Comparison of ENCODE assay signal across 8 cellular contexts in the genomic region with DNA sequence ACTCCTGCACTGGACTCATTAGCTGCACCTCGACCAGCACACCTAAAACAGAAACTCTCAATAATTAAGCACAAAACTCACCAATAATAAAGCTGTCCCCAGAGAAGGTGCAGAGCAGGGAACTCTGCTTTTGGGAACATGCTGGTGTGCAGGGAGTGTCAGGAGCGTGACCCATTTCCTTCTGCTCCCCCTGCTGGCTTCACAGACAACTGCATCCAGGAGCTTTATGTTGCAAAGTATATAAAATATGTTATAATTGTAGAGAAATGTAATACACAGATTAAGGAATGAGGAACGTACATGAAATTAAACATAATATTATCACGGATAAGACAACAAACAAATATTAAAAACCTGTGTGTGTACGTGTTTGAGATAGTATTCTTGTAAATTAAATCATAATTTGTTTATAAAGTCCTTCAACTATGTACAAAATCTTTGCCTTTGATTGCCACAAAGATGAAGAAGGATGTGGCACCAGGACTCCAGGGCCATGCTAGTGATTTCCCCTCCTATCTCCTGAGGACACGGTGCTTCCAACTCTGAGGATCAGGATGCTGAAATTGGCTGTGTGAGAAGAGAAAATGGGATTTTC.
DNase-seq lines count a peak whose midpoint lies in the region; ATAC-seq, FAIRE-seq and TF ChIP-seq lines count a peak whose summit lies in the region.

No MANE protein-coding gene starts in this region.

- BruUV-seq in endothelial cell of umbilical vein (replicated peaks; lab: Mats Ljungman, UMichigan) = no TSS peak

- no peaks in the 10 kb centered on the region for H3K9me3 ChIP-seq in DOHH2 (ENCODE audit: control insufficient read depth, insufficient read depth, low read length)
- no peaks in the 10 kb centered on the region for H3K9me3 ChIP-seq in endothelial cell of umbilical vein (replicated peaks; ENCODE audit: control insufficient read depth, insufficient read depth, low read length)
- peaks cover 8% of the 10 kb centered on the region for H3K9me3 ChIP-seq in neural cell (ENCODE audit: low read length)

- H3K79me2 ChIP-seq in DOHH2 (ENCODE audit: control insufficient read depth, low read length) = no peaks in the 10 kb centered on the region
- H3K79me2 ChIP-seq in endothelial cell of umbilical vein (ENCODE audit: control insufficient read depth, insufficient read depth, low read length) = no peaks in the 10 kb centered on the region
- H3K79me2 ChIP-seq in neural cell (replicated peaks; ENCODE audit: insufficient read depth, low read length) = no peaks in the 10 kb centered on the region

- intact Hi-C loops in endothelial cell of umbilical vein (cut with micrococcal nuclease) = no loop called here

- H3K36me3 ChIP-seq in DOHH2 (ENCODE audit: control insufficient read depth, low read length) (no peaks in the 10 kb centered on the region), endothelial cell of umbilical vein (ENCODE audit: control insufficient read depth in 2 of 2, extremely low read depth in 1 of 2, insufficient read depth in 2 of 2, low read length in 2 of 2) (no peaks in the 10 kb centered on the region), neural cell (ENCODE audit: insufficient read depth, low read length) (no peaks in the 10 kb centered on the region)

- H3K9ac ChIP-seq in endothelial cell of umbilical vein (replicated peaks; ENCODE audit: extremely low read depth, insufficient read depth, low read length) (no peak overlapping the region), neural cell (ENCODE audit: low read length) (no peak overlapping the region)

- TF ChIP-seq CTCF in DOHH2 (IDR thresholded peaks at IDR 0.05; ENCODE audit: low read depth, low read length, poor library complexity, severe bottlenecking) (peak; percentile 76), LNCaP clone FGC (IDR thresholded peaks at IDR 0.05; ENCODE audit: control insufficient read depth, extremely low read depth, insufficient read depth) (peak; percentile 79), WI38 (IDR thresholded peaks at IDR 0.05; ENCODE audit: low read depth, low read length) (peak; percentile 89), endothelial cell of umbilical vein (IDR thresholded peaks at IDR 0.05; ENCODE audit: extremely low read depth in 1 of 2, insufficient read depth in 1 of 2, low read depth in 1 of 2, low read length in 2 of 2) (peak; percentile 75), neural cell (IDR thresholded peaks at IDR 0.05; ENCODE audit: poor library complexity, severe bottlenecking) (peak; percentile 23)

- H3K4me3 ChIP-seq in DOHH2 (ENCODE audit: low read length) (no peak overlapping the region), LNCaP clone FGC (ENCODE audit: low read depth, low read length) (no peak overlapping the region), WI38 (ENCODE audit: low read depth, low read length) (no peak overlapping the region), endothelial cell of umbilical vein (replicated peaks in 1 of 3; ENCODE audit: insufficient read depth in 1 of 3, low read depth in 1 of 3, low read length in 3 of 3) (no peak overlapping the region), neural cell (ENCODE audit: low read length) (no peak overlapping the region)

- H3K9me1 ChIP-seq in endothelial cell of umbilical vein (replicated peaks; ENCODE audit: control insufficient read depth, extremely low read depth, insufficient read depth, low read length) = no peaks in the 10 kb centered on the region

- TF ChIP-seq RAD21 in neural cell (conservative IDR thresholded peaks at IDR 0.05) = no peak

- no peak for TF ChIP-seq EP300 in neural cell (conservative IDR thresholded peaks at IDR 0.05; ENCODE audit: poor library complexity, severe bottlenecking)

- dilution Hi-C loops in endothelial cell of umbilical vein (cut with MboI; ENCODE audit: extremely low pct_ligation_motif_present, low sequenced_read_pairs) = no loop called here

- POLR2A ChIA-PET in endothelial cell of umbilical vein (lab: Charles Lee) = no interaction called here

- H3K4me1 ChIP-seq in DOHH2 (ENCODE audit: control insufficient read depth, low read length) = no peaks in the 10 kb centered on the region
- no peaks in the 10 kb centered on the region for H3K4me1 ChIP-seq in endothelial cell of umbilical vein (ENCODE audit: control insufficient read depth, extremely low read depth, insufficient read depth, low read length)

- peaks cover 7% of the 10 kb centered on the region; the same call in 1 of the 2 replicates for H3K27me3 ChIP-seq in DOHH2 (ENCODE audit: control insufficient read depth, low read length)
- H3K27me3 ChIP-seq in endothelial cell of umbilical vein (ENCODE audit: control insufficient read depth in 2 of 2, insufficient read depth in 2 of 2, low read length in 2 of 2) = no peaks in the 10 kb centered on the region
- no peaks in the 10 kb centered on the region for H3K27me3 ChIP-seq in neural cell (ENCODE audit: insufficient read depth, low read depth, low read length)

- TF ChIP-seq POLR2A in endothelial cell of umbilical vein (IDR thresholded peaks at IDR 0.05; ENCODE audit: low read depth, low read length) = no peak

- ATAC-seq in GM21390 (IDR thresholded peaks at IDR 0.05; ENCODE audit: unreplicated experiment) (peak; percentile 79), HG02970 (IDR thresholded peaks at IDR 0.05; ENCODE audit: low FRiP score, unreplicated experiment) (no peak)

- no peak for DNase-seq in LNCaP clone FGC (ENCODE audit: low read depth)
- DNase-seq in endothelial cell of umbilical vein (ENCODE audit: low read depth, low spot score) = peak; percentile 30
- no peak for DNase-seq in ecto neural progenitor cell (ENCODE audit: low spot score)

- H4K20me1 ChIP-seq in DOHH2 (ENCODE audit: control insufficient read depth, insufficient read depth, low read depth, low read length) (no peaks in the 10 kb centered on the region), endothelial cell of umbilical vein (replicated peaks; ENCODE audit: control insufficient read depth, extremely low read depth, insufficient read depth, low read length) (no peaks in the 10 kb centered on the region), neural cell (ENCODE audit: insufficient read depth) (no peaks in the 10 kb centered on the region)

- no peak overlapping the region for H3K27ac ChIP-seq in DOHH2 (ENCODE audit: low read depth, low read length)
- no peak overlapping the region for H3K27ac ChIP-seq in endothelial cell of umbilical vein (ENCODE audit: insufficient read depth, low read depth, low read length)
- no peak overlapping the region for H3K27ac ChIP-seq in neural cell (ENCODE audit: low read length)

- no peak overlapping the region for H2AFZ ChIP-seq in endothelial cell of umbilical vein (ENCODE audit: low read depth, low read length)
- no peak overlapping the region for H2AFZ ChIP-seq in neural cell (ENCODE audit: low read depth, low read length)

- H3K9me2 ChIP-seq in DOHH2 (replicated peaks; ENCODE audit: control insufficient read depth, low read length) (no peaks in the 10 kb centered on the region), neural cell (ENCODE audit: insufficient read depth, low read length) (no peaks in the 10 kb centered on the region)

- CTCF ChIA-PET in endothelial cell of umbilical vein (lab: Charles Lee) = interaction anchor here (0.6 to 4.0 kb wide), 21 partner anchors 8 to 705 kb away, joined by 3 to 26 read pairs (median 4); no protein-coding TSS in a partner anchor

- FAIRE-seq in endothelial cell of umbilical vein (lab: Jason Lieb, UNC) = peak; percentile 74

- H3K4me2 ChIP-seq in DOHH2 (ENCODE audit: low read length) (no peak overlapping the region), endothelial cell of umbilical vein (ENCODE audit: insufficient read depth, low read length) (no peak overlapping the region), neural cell (ENCODE audit: low read length) (no peak overlapping the region)

- H3F3A ChIP-seq in DOHH2 (ENCODE audit: control insufficient read depth, insufficient read depth) (no peaks in the 10 kb centered on the region), neural cell (ENCODE audit: insufficient read depth, low read length, poor library complexity, severe bottlenecking) (no peaks in the 10 kb centered on the region)

TF ChIP-seq in endothelial cell of umbilical vein, 7 proteins besides CTCF, POLR2A, EP300 and RAD21:
- TF ChIP-seq JUN (IDR thresholded peaks at IDR 0.05; ENCODE audit: borderline replicate concordance, insufficient read depth, insufficient read length, low read depth) = no peak
- TF ChIP-seq, protein P1, sequence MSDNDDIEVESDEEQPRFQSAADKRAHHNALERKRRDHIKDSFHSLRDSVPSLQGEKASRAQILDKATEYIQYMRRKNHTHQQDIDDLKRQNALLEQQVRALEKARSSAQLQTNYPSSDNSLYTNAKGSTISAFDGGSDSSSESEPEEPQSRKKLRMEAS (IDR thresholded peaks at IDR 0.05; ENCODE audit: insufficient read depth, insufficient read length) = no peak
- no peak for TF ChIP-seq POLR2AphosphoS5 (IDR thresholded peaks at IDR 0.05; ENCODE audit: insufficient read depth, low read depth, low read length)
- TF ChIP-seq MYC (IDR thresholded peaks at IDR 0.05; ENCODE audit: low read depth, low read length) = no peak
- TF ChIP-seq GATA2 (IDR thresholded peaks at IDR 0.05; ENCODE audit: insufficient read depth, insufficient read length, low read depth, low read length) = no peak

TF ChIP-seq in neural cell, 6 proteins besides CTCF, POLR2A, EP300 and RAD21:
- TF ChIP-seq EZH2 (IDR thresholded peaks at IDR 0.05; ENCODE audit: borderline replicate concordance, insufficient read depth, low read length, poor library complexity, severe bottlenecking) (no peak), MXI1 (conservative IDR thresholded peaks at IDR 0.05; ENCODE audit: poor library complexity, severe bottlenecking) (no peak), POLR2AphosphoS5 (IDR thresholded peaks at IDR 0.05) (no peak)

Comparison
In these comparisons a context has a peak if more than half of its experiments do, and no peak if none do; other contexts are left out.
1. CTCF ChIP-seq: peak in every context shown above with its lines; median percentile 89 in WI38; 79 in LNCaP clone FGC; 76 in DOHH2; 75 in endothelial cell of umbilical vein; 23 in neural cell.